Comparison of ENCODE assay signal across 29 cellular contexts in the genomic region with DNA sequence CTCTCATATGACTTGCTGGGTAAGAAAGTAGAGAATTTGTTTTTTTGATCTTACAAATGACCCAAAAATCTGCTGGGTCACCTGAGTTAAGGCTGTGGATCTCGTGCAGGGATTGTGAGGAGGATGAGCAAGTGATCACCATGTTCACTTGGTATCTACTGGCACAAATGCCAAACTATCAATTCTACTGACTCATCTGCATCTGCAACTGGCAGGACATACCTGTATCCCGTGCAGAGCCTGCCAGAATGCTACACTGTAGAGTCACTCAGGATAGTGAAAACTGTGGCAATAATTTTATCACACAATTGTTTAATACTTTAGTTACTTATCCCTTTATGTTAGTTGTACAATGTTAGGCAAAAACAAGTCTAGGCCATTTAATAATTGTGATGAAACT.
"Had no signal": no experiment of that assay in that cellular context is flagged by ENCODE, and none has a peak within 500 bp of the region (broad histone marks: within the 10 kb centered on the region; RNA-seq: fewer than 3 reads in every experiment).

No MANE protein-coding gene starts in this region.

- H3K36me3 ChIP-seq: ascending aorta, brain microvascular endothelial cell had no signal

- H3K27ac Mint-ChIP-seq: activated CD4-positive, alpha-beta memory T cell treated with anti-CD3 and anti-CD28 coated beads for 36 hours; activated CD4-positive, alpha-beta T cell treated with anti-CD3 and anti-CD28 coated beads for 36 hours; activated CD4-positive, alpha-beta T cell treated with anti-CD3 and anti-CD28 coated beads, Interleukin-2, amount 10 ng/mL, durations not matched to agents 24 days and 14 days; activated CD8-positive, alpha-beta memory T cell treated with anti-CD3 and anti-CD28 coated beads, Interleukin-2, amount 10 ng/mL, durations not matched to agents 7 days and 5 days; activated CD8-positive, alpha-beta T cell treated with anti-CD3 and anti-CD28 coated beads, Interleukin-2, amount 10 ng/mL, durations not matched to agents 7 days and 5 days; activated naive CD4-positive, alpha-beta T cell treated with anti-CD3 and anti-CD28 coated beads, Interleukin-2, amount 10 ng/mL, durations not matched to agents 7 days and 5 days; activated naive CD4-positive, alpha-beta T cell treated with anti-CD3 and anti-CD28 coated beads, Interleukin-2, amount 50 U/mL, for 72 hours; activated naive CD8-positive, alpha-beta T cell treated with anti-CD3 and anti-CD28 coated beads, Interleukin-2, amount 10 ng/mL, durations not matched to agents 7 days and 5 days; activated T-helper 1 cell treated with anti-CD3 and anti-CD28 coated beads, Interleukin-12 subunit alpha, Interleukin-12 subunit beta, Interleukin-2, Interleukin-4 antibody, amounts not matched to agents 30 ng/mL and 10 ng/mL and 1 ng/mL, durations not matched to agents 14 hours and 24 hours and 36 hours; activated T-helper 2 cell treated with anti-CD3 and anti-CD28 coated beads, Interferon-gamma antibody, Interleukin-2, Interleukin-4, amounts not matched to agents 10 μg/mL and 5 μg/mL and 100 μg/mL, durations not matched to agents 14 hours and 24 hours and 36 hours; dendritic cell treated with granulocyte-macrophage colony-stimulating factor and Interleukin-4, amounts not matched to agents 40 ng/mL and 50 ng/mL, for 4 days; endodermal cell had no signal

- H3K36me3 Mint-ChIP-seq: activated CD8-positive, alpha-beta memory T cell treated with anti-CD3 and anti-CD28 coated beads, Interleukin-2, amount 10 ng/mL, durations not matched to agents 7 days and 5 days; activated naive CD4-positive, alpha-beta T cell treated with anti-CD3 and anti-CD28 coated beads, Interleukin-2, amount 10 ng/mL, durations not matched to agents 7 days and 5 days; activated naive CD4-positive, alpha-beta T cell treated with anti-CD3 and anti-CD28 coated beads, Interleukin-2, amount 50 U/mL, for 72 hours; activated naive CD8-positive, alpha-beta T cell treated with anti-CD3 and anti-CD28 coated beads, Interleukin-2, amount 10 ng/mL, durations not matched to agents 7 days and 5 days had no signal

- H3K4me3 ChIP-seq: ascending aorta, coronary artery, dorsolateral prefrontal cortex, esophagus squamous epithelium, gastroesophageal sphincter had no signal

- H3K27me3 ChIP-seq: ascending aorta, brain microvascular endothelial cell, dorsolateral prefrontal cortex, esophagus squamous epithelium, gastroesophageal sphincter had no signal

- H3K4me3 Mint-ChIP-seq: activated CD4-positive, alpha-beta memory T cell treated with anti-CD3 and anti-CD28 coated beads for 36 hours; activated CD4-positive, alpha-beta T cell treated with anti-CD3 and anti-CD28 coated beads for 36 hours; activated CD4-positive, alpha-beta T cell treated with anti-CD3 and anti-CD28 coated beads, Interleukin-2, amount 10 ng/mL, durations not matched to agents 24 days and 14 days; activated CD8-positive, alpha-beta memory T cell treated with anti-CD3 and anti-CD28 coated beads, Interleukin-2, amount 10 ng/mL, durations not matched to agents 7 days and 5 days; activated CD8-positive, alpha-beta T cell treated with anti-CD3 and anti-CD28 coated beads, Interleukin-2, amount 10 ng/mL, durations not matched to agents 7 days and 5 days; activated naive CD4-positive, alpha-beta T cell treated with anti-CD3 and anti-CD28 coated beads, Interleukin-2, amount 10 ng/mL, durations not matched to agents 7 days and 5 days; activated naive CD8-positive, alpha-beta T cell treated with anti-CD3 and anti-CD28 coated beads, Interleukin-2, amount 10 ng/mL, durations not matched to agents 7 days and 5 days; activated T-helper 1 cell treated with anti-CD3 and anti-CD28 coated beads, Interleukin-12 subunit alpha, Interleukin-12 subunit beta, Interleukin-2, Interleukin-4 antibody, amounts not matched to agents 30 ng/mL and 10 ng/mL and 1 ng/mL, durations not matched to agents 14 hours and 24 hours and 36 hours; central memory CD8-positive, alpha-beta T cell; dendritic cell treated with granulocyte-macrophage colony-stimulating factor and Interleukin-4, amounts not matched to agents 40 ng/mL and 50 ng/mL, for 4 days; endodermal cell had no signal

- H3K27me3 Mint-ChIP-seq: activated CD4-positive, alpha-beta memory T cell treated with anti-CD3 and anti-CD28 coated beads for 36 hours; activated CD4-positive, alpha-beta T cell treated with anti-CD3 and anti-CD28 coated beads for 36 hours; activated CD4-positive, alpha-beta T cell treated with anti-CD3 and anti-CD28 coated beads, Interleukin-2, amount 10 ng/mL, durations not matched to agents 24 days and 14 days; activated CD8-positive, alpha-beta memory T cell treated with anti-CD3 and anti-CD28 coated beads, Interleukin-2, amount 10 ng/mL, durations not matched to agents 7 days and 5 days; activated naive CD4-positive, alpha-beta T cell treated with anti-CD3 and anti-CD28 coated beads, Interleukin-2, amount 10 ng/mL, durations not matched to agents 7 days and 5 days; activated naive CD8-positive, alpha-beta T cell treated with anti-CD3 and anti-CD28 coated beads, Interleukin-2, amount 10 ng/mL, durations not matched to agents 7 days and 5 days; central memory CD8-positive, alpha-beta T cell; dendritic cell treated with granulocyte-macrophage colony-stimulating factor and Interleukin-4, amounts not matched to agents 40 ng/mL and 50 ng/mL, for 4 days had no signal

- H3K4me1 Mint-ChIP-seq: activated CD4-positive, alpha-beta T cell treated with anti-CD3 and anti-CD28 coated beads, Interleukin-2, amount 10 ng/mL, durations not matched to agents 24 days and 14 days; activated CD8-positive, alpha-beta memory T cell treated with anti-CD3 and anti-CD28 coated beads, Interleukin-2, amount 10 ng/mL, durations not matched to agents 7 days and 5 days; activated naive CD4-positive, alpha-beta T cell treated with anti-CD3 and anti-CD28 coated beads, Interleukin-2, amount 10 ng/mL, durations not matched to agents 7 days and 5 days; activated naive CD8-positive, alpha-beta T cell treated with anti-CD3 and anti-CD28 coated beads, Interleukin-2, amount 10 ng/mL, durations not matched to agents 7 days and 5 days had no signal

- H3K9me3 ChIP-seq: ascending aorta, esophagus squamous epithelium, gastroesophageal sphincter had no signal

- H3K9me3 Mint-ChIP-seq: activated CD4-positive, alpha-beta memory T cell treated with anti-CD3 and anti-CD28 coated beads for 36 hours; activated CD4-positive, alpha-beta T cell treated with anti-CD3 and anti-CD28 coated beads, Interleukin-2, amount 10 ng/mL, durations not matched to agents 24 days and 14 days; activated naive CD4-positive, alpha-beta T cell treated with anti-CD3 and anti-CD28 coated beads, Interleukin-2, amount 10 ng/mL, durations not matched to agents 7 days and 5 days; activated naive CD4-positive, alpha-beta T cell treated with anti-CD3 and anti-CD28 coated beads, Interleukin-2, amount 50 U/mL, for 72 hours; activated naive CD8-positive, alpha-beta T cell treated with anti-CD3 and anti-CD28 coated beads, Interleukin-2, amount 10 ng/mL, durations not matched to agents 7 days and 5 days; activated T-helper 1 cell treated with anti-CD3 and anti-CD28 coated beads, Interleukin-12 subunit alpha, Interleukin-12 subunit beta, Interleukin-2, Interleukin-4 antibody, amounts not matched to agents 30 ng/mL and 10 ng/mL and 1 ng/mL, durations not matched to agents 14 hours and 24 hours and 36 hours; activated T-helper 2 cell treated with anti-CD3 and anti-CD28 coated beads, Interferon-gamma antibody, Interleukin-2, Interleukin-4, amounts not matched to agents 10 μg/mL and 5 μg/mL and 100 μg/mL, durations not matched to agents 14 hours and 24 hours and 36 hours; central memory CD8-positive, alpha-beta T cell; dendritic cell treated with granulocyte-macrophage colony-stimulating factor and Interleukin-4, amounts not matched to agents 40 ng/mL and 50 ng/mL, for 4 days; endodermal cell had no signal

- ATAC-seq: activated CD4-positive, alpha-beta T cell treated with anti-CD3 and anti-CD28 coated beads for 36 hours; activated CD8-positive, alpha-beta memory T cell treated with anti-CD3 and anti-CD28 coated beads, Interleukin-2, amount 10 ng/mL, durations not matched to agents 7 days and 5 days; activated CD8-positive, alpha-beta T cell treated with anti-CD3 and anti-CD28 coated beads, Interleukin-2, amount 10 ng/mL, durations not matched to agents 7 days and 5 days; activated naive CD4-positive, alpha-beta T cell treated with anti-CD3 and anti-CD28 coated beads, Interleukin-2, amount 50 U/mL, for 72 hours; gastroesophageal sphincter had no signal

- H3K27ac ChIP-seq: ascending aorta, brain microvascular endothelial cell, coronary artery, esophagus squamous epithelium, gastroesophageal sphincter had no signal

- DNase-seq: activated CD4-positive, alpha-beta memory T cell treated with anti-CD3 and anti-CD28 coated beads for 36 hours; activated CD4-positive, alpha-beta T cell treated with anti-CD3 and anti-CD28 coated beads for 36 hours; activated CD4-positive, alpha-beta T cell treated with anti-CD3 and anti-CD28 coated beads, Interleukin-2, amount 10 ng/mL, durations not matched to agents 24 days and 14 days; activated CD4-positive, CD25-positive, alpha-beta regulatory T cell; activated CD4-positive, CD25-positive, alpha-beta regulatory T cell treated with anti-CD3 and anti-CD28 coated beads, Interleukin-2, amount 50 U/mL, for 72 hours; activated CD8-positive, alpha-beta memory T cell treated with anti-CD3 and anti-CD28 coated beads, Interleukin-2, amount 10 ng/mL, durations not matched to agents 7 days and 5 days; activated CD8-positive, alpha-beta memory T cell treated with anti-CD3 and anti-CD28 coated beads, Interleukin-2, amount 50 U/mL, for 4 hours; activated CD8-positive, alpha-beta T cell treated with anti-CD3 and anti-CD28 coated beads, Interleukin-2, amount 10 ng/mL, durations not matched to agents 7 days and 5 days; activated effector memory CD4-positive, alpha-beta T cell treated with anti-CD3 and anti-CD28 coated beads, Interleukin-2, amount 50 U/mL, for 16 hours; activated naive CD4-positive, alpha-beta T cell; activated naive CD4-positive, alpha-beta T cell treated with anti-CD3 and anti-CD28 coated beads, Interleukin-2, amount 10 ng/mL, durations not matched to agents 7 days and 5 days; activated naive CD8-positive, alpha-beta T cell treated with anti-CD3 and anti-CD28 coated beads, Interleukin-2, amount 10 ng/mL, durations not matched to agents 7 days and 5 days; activated T-cell treated with anti-CD3 and anti-CD28 coated beads, Interleukin-2, amount 50 U/mL, for 1 hour; activated T-cell treated with anti-CD3 and anti-CD28 coated beads, Interleukin-2, amount 50 U/mL, for 48 hours; brain microvascular endothelial cell; effector memory CD4-positive, alpha-beta T cell; endodermal cell; erythroblast; esophagus squamous epithelium; T-helper 2 cell had no signal

- H3K4me1 ChIP-seq: ascending aorta had no signal
